3 cellular contexts compared by ENCODE assay signal in the genomic region with DNA sequence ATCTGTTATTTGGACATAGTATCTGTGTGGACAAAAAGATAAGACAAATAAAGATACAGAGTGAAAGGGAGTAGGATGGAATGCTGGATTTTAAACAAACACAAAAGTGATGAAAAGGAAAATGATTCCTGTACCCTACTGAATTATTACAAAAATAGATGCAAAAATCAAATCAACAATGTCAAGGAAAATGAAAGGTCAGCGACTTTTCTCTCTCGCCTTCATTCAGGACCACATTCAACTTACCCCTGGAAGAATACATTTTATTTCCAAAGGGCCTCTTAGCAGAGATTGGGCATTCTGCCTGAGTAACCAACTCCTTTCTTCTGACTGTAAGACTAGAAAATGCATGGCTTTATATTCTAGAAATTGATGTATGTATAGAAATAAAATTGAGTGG.
A peak's percentile ranks its signal among the peaks of the same experiment; 100 is the strongest.
TF ChIP-seq lines count a peak whose summit lies in the region.

No MANE protein-coding gene starts in this region.

TF ChIP-seq in HepG2, 621 proteins besides CTCF, POLR2A, EP300 and RAD21:
- TF ChIP-seq NR2F2 (IDR thresholded peaks at IDR 0.05; ENCODE audit: borderline replicate concordance, low read depth) (no peak), MAFF (IDR thresholded peaks at IDR 0.05; ENCODE audit: low read depth, low read length) (peak; percentile 61), MAFK (conservative IDR thresholded peaks at IDR 0.05 in 1 of 2, IDR thresholded peaks at IDR 0.05 in 1 of 2; ENCODE audit: low read length in 2 of 2) (peak; percentile 23 to 60; a peak in 3 of 4 replicates), ATRX (CRISPR knock-in tag; IDR thresholded peaks at IDR 0.05; ENCODE audit: borderline replicate concordance) (no peak)
TF ChIP-seq in HepG2: peak in this region for 2.

TF ChIP-seq in K562, 482 proteins besides CTCF, POLR2A, EP300 and RAD21:
- TF ChIP-seq U2AF2 (optimal IDR thresholded peaks at IDR 0.05; ENCODE audit: low read depth, low read length) = no peak
- TF ChIP-seq ZNF316 (IDR thresholded peaks at IDR 0.05) = peak; percentile 45
TF ChIP-seq in K562: peak in this region for 1.

TF ChIP-seq in endothelial cell of umbilical vein, 7 proteins besides CTCF, POLR2A, EP300 and RAD21:
- TF ChIP-seq, protein P1, sequence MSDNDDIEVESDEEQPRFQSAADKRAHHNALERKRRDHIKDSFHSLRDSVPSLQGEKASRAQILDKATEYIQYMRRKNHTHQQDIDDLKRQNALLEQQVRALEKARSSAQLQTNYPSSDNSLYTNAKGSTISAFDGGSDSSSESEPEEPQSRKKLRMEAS (IDR thresholded peaks at IDR 0.05; ENCODE audit: insufficient read depth, insufficient read length) = no peak
